Comparison of ENCODE assay signal across 21 cellular contexts in the genomic region with DNA sequence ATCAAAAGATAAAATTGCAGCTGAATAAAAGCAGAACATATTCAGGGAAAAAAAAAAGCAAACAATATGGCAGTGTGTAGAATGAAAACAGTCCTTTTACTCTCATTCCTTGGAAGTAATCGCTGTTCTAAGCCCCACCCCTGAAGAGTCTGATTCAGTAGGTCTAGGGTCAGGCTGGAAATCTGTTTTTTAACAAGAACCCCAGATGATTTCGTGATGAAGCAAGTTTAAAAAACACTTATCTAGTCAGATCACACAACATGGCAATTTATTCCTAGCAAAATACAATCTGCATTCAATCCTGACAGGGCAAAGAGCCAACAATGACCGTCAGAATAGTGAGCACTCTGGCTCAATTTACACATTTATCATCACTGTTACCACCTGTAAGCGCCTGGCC.
"Had no signal": no experiment of that assay in that cellular context is flagged by ENCODE, and none has a peak within 500 bp of the region (broad histone marks: within the 10 kb centered on the region; RNA-seq: fewer than 3 reads in every experiment).

No MANE protein-coding gene starts in this region.

- H3K36me3 ChIP-seq: ascending aorta, breast epithelium, esophagus squamous epithelium, gastroesophageal sphincter, heart left ventricle, stomach had no signal

- DNase-seq: activated CD4-positive, alpha-beta T cell treated with anti-CD3 and anti-CD28 coated beads, Interleukin-2, amount 50 U/mL, for 1 hour; activated CD4-positive, CD25-positive, alpha-beta regulatory T cell treated with anti-CD3 and anti-CD28 coated beads, Interleukin-2, amount 50 U/mL, for 72 hours; activated CD8-positive, alpha-beta memory T cell treated with anti-CD3 and anti-CD28 coated beads, Interleukin-2, amount 50 U/mL, for 4 hours; activated effector memory CD4-positive, alpha-beta T cell treated with Interleukin-2 at 50 U/mL for 16 hours; activated naive CD4-positive, alpha-beta T cell treated with anti-CD3 and anti-CD28 coated beads, Interleukin-2, amount 10 ng/mL, durations not matched to agents 7 days and 5 days; activated naive CD8-positive, alpha-beta T cell treated with anti-CD3 and anti-CD28 coated beads, Interleukin-2, amount 50 U/mL, for 24 hours; activated T-cell treated with anti-CD3 and anti-CD28 coated beads, Interleukin-2, amount 50 U/mL, for 4 hours; effector memory CD8-positive, alpha-beta T cell; esophagus squamous epithelium; heart left ventricle; kidney; stimulated activated CD4-positive, alpha-beta T cell treated with anti-CD3 and anti-CD28 coated beads, Interleukin-4, amount 100 ng/mL, for 1 hour; stomach; testis had no signal

- H3K4me3 ChIP-seq: ascending aorta, breast epithelium, esophagus squamous epithelium, gastroesophageal sphincter, heart left ventricle, lung, smooth muscle cell, stomach, testis had no signal

- H3K9me3 ChIP-seq: ascending aorta, breast epithelium, esophagus squamous epithelium, gastroesophageal sphincter, heart left ventricle, testis had no signal

- H3K27me3 ChIP-seq: ascending aorta, esophagus squamous epithelium, gastroesophageal sphincter, stomach, testis had no signal

- ATAC-seq: activated naive CD8-positive, alpha-beta T cell treated with anti-CD3 and anti-CD28 coated beads, Interleukin-2, amount 50 U/mL, for 24 hours; activated T-cell treated with anti-CD3 and anti-CD28 coated beads, Interleukin-2, amount 50 U/mL, for 4 hours; effector memory CD8-positive, alpha-beta T cell; gastroesophageal sphincter; heart left ventricle; left lobe of liver; sciatic nerve had no signal

- H3K4me1 ChIP-seq: ascending aorta, breast epithelium, esophagus squamous epithelium, gastroesophageal sphincter, heart left ventricle, stomach, testis had no signal
